ENCODE assay signal across 22 cellular contexts in genomic region chr2:39447266-39448168, GRCh38.
"Had no signal": no experiment of that assay in that cellular context is flagged by ENCODE, and none has a peak within 500 bp of the region (broad histone marks: within the 10 kb centered on the region; RNA-seq: fewer than 3 reads in every experiment).

No MANE protein-coding gene starts in this region.

- ATAC-seq: activated CD8-positive, alpha-beta T cell treated with anti-CD3 and anti-CD28 coated beads for 36 hours; activated naive CD8-positive, alpha-beta T cell treated with anti-CD3 and anti-CD28 coated beads, Interleukin-2, amount 50 U/mL, for 24 hours; heart right ventricle; WTC11 had no signal

- H3K36me3 ChIP-seq: breast epithelium, transverse colon, vagina had no signal

- H3K27me3 Mint-ChIP-seq: activated CD4-positive, alpha-beta T cell treated with anti-CD3 and anti-CD28 coated beads, Interleukin-2, amount 10 ng/mL, durations not matched to agents 24 days and 14 days; activated CD8-positive, alpha-beta T cell treated with anti-CD3 and anti-CD28 coated beads for 36 hours; activated naive CD4-positive, alpha-beta T cell treated with anti-CD3 and anti-CD28 coated beads, Interleukin-2, amount 10 ng/mL, durations not matched to agents 7 days and 5 days; activated naive CD8-positive, alpha-beta T cell treated with anti-CD3 and anti-CD28 coated beads, Interleukin-2, amount 50 U/mL, for 24 hours; activated T-cell treated with anti-CD3 and anti-CD28 coated beads, Interleukin-2, amount 50 U/mL, for 24 hours; memory B cell; stimulated activated naive CD8-positive, alpha-beta T cell treated with anti-CD3 and anti-CD28 coated beads, Interleukin-15, Interleukin-2, amounts not matched to agents 100 ng/mL and 50 ng/mL, for 24 hours had no signal

- H3K27ac Mint-ChIP-seq: activated CD4-positive, alpha-beta T cell treated with anti-CD3 and anti-CD28 coated beads, Interleukin-2, amount 10 ng/mL, durations not matched to agents 24 days and 14 days; activated CD8-positive, alpha-beta T cell treated with anti-CD3 and anti-CD28 coated beads for 36 hours; activated naive CD4-positive, alpha-beta T cell treated with anti-CD3 and anti-CD28 coated beads, Interleukin-2, amount 10 ng/mL, durations not matched to agents 7 days and 5 days; activated naive CD8-positive, alpha-beta T cell treated with anti-CD3 and anti-CD28 coated beads, Interleukin-2, amount 50 U/mL, for 24 hours; activated T-cell treated with anti-CD3 and anti-CD28 coated beads, Interleukin-2, amount 50 U/mL, for 24 hours; memory B cell; stimulated activated naive CD8-positive, alpha-beta T cell treated with anti-CD3 and anti-CD28 coated beads, Interleukin-15, Interleukin-2, amounts not matched to agents 100 ng/mL and 50 ng/mL, for 24 hours; T-helper 2 cell treated with Interferon-gamma antibody and Interleukin-4, amounts not matched to agents 5 μg/mL and 100 μg/mL, for 36 hours; WTC11 had no signal

- DNase-seq: activated CD4-positive, alpha-beta T cell treated with anti-CD3 and anti-CD28 coated beads, Interleukin-2, amount 10 ng/mL, durations not matched to agents 24 days and 14 days; activated CD8-positive, alpha-beta T cell treated with anti-CD3 and anti-CD28 coated beads for 36 hours; activated naive CD4-positive, alpha-beta T cell treated with anti-CD3 and anti-CD28 coated beads, Interleukin-2, amount 10 ng/mL, durations not matched to agents 7 days and 5 days; activated naive CD8-positive, alpha-beta T cell treated with anti-CD3 and anti-CD28 coated beads, Interleukin-2, amount 50 U/mL, for 24 hours; activated T-cell treated with anti-CD3 and anti-CD28 coated beads, Interleukin-2, amount 50 U/mL, for 24 hours; aorta; cerebellar nuclear complex; cortex of kidney; heart right ventricle; kidney glomerular epithelial cell; occipital lobe; retina; stimulated activated CD4-positive, alpha-beta T cell treated with anti-CD3 and anti-CD28 coated beads, Interleukin-12 subunit alpha, Interleukin-12 subunit beta, amount 100 ng/mL, for 4 hours; stimulated activated CD4-positive, alpha-beta T cell treated with anti-CD3 and anti-CD28 coated beads, Interleukin-1b, Interleukin-23, amount 100 ng/mL, for 48 hours; transverse colon had no signal

- H3K27me3 ChIP-seq: breast epithelium, esophagus muscularis mucosa, heart right ventricle, transverse colon, vagina had no signal

- H3K9me3 ChIP-seq: breast epithelium, esophagus muscularis mucosa, transverse colon, vagina had no signal

- H3K4me1 Mint-ChIP-seq: activated naive CD8-positive, alpha-beta T cell treated with anti-CD3 and anti-CD28 coated beads, Interleukin-2, amount 50 U/mL, for 24 hours; memory B cell had no signal

- H3K4me3 ChIP-seq: breast epithelium, esophagus muscularis mucosa, heart right ventricle, transverse colon, vagina had no signal

- H3K27ac ChIP-seq: breast epithelium, esophagus muscularis mucosa, heart right ventricle, transverse colon, vagina had no signal

- H3K9me3 Mint-ChIP-seq: memory B cell had no signal

- H3K4me3 Mint-ChIP-seq: activated CD4-positive, alpha-beta T cell treated with anti-CD3 and anti-CD28 coated beads, Interleukin-2, amount 10 ng/mL, durations not matched to agents 24 days and 14 days; activated CD8-positive, alpha-beta T cell treated with anti-CD3 and anti-CD28 coated beads for 36 hours; activated naive CD4-positive, alpha-beta T cell treated with anti-CD3 and anti-CD28 coated beads, Interleukin-2, amount 10 ng/mL, durations not matched to agents 7 days and 5 days; activated naive CD8-positive, alpha-beta T cell treated with anti-CD3 and anti-CD28 coated beads, Interleukin-2, amount 50 U/mL, for 24 hours; activated T-cell treated with anti-CD3 and anti-CD28 coated beads, Interleukin-2, amount 50 U/mL, for 24 hours; memory B cell; stimulated activated naive CD8-positive, alpha-beta T cell treated with anti-CD3 and anti-CD28 coated beads, Interleukin-15, Interleukin-2, amounts not matched to agents 100 ng/mL and 50 ng/mL, for 24 hours; T-helper 2 cell treated with Interferon-gamma antibody and Interleukin-4, amounts not matched to agents 5 μg/mL and 100 μg/mL, for 36 hours; WTC11 had no signal

- H3K4me1 ChIP-seq: breast epithelium, esophagus muscularis mucosa, heart right ventricle, transverse colon, vagina had no signal
